In genomic region chr4:122876456-122876855, GRCh38 we compare ENCODE assay signal across 20 cellular contexts. TPM values are rescaled to one million over a fixed set of nuclear protein-coding genes. Genes with fewer than 3 reads are reported as not detected.
A peak's percentile ranks its signal among the peaks of the same experiment; 100 is the strongest.
DNase-seq lines count a peak whose midpoint lies in the region.
"Had no signal": no experiment of that assay in that cellular context is flagged by ENCODE, and none has a peak within 500 bp of the region (broad histone marks: within the 10 kb centered on the region; RNA-seq: fewer than 3 reads in every experiment).

No MANE protein-coding gene starts in this region.

- CTCF ChIA-PET in activated CD4-positive, alpha-beta T cell treated with anti-CD3 and anti-CD28 coated beads, Interleukin-2, amount 10 ng/mL, durations not matched to agents 7 days and 5 days (lab: Charles Lee), result no interaction called here

- H3K9me3 Mint-ChIP-seq in activated CD4-positive, alpha-beta T cell treated with anti-CD3 and anti-CD28 coated beads, Interleukin-2, amount 10 ng/mL, durations not matched to agents 7 days and 5 days, result peaks cover 13% of the 10 kb centered on the region

- H3K9me3 ChIP-seq in SJSA1 (replicated peaks), result no peaks in the 10 kb centered on the region
- H3K9me3 ChIP-seq in skeletal muscle satellite cell (replicated peaks; ENCODE audit: low read length), result no peaks in the 10 kb centered on the region

- peaks cover 6% of the 10 kb centered on the region for H3K36me3 Mint-ChIP-seq in activated CD4-positive, alpha-beta T cell treated with anti-CD3 and anti-CD28 coated beads, Interleukin-2, amount 10 ng/mL, durations not matched to agents 7 days and 5 days (ENCODE audit: low read depth)

- H3K27ac ChIP-seq in SJSA1, result 0 out of 2 replicates have a peak overlapping the region, but pooled peaks have one; percentile 12

- no peaks in the 10 kb centered on the region for H3K4me1 Mint-ChIP-seq in activated CD4-positive, alpha-beta T cell treated with anti-CD3 and anti-CD28 coated beads, Interleukin-2, amount 10 ng/mL, durations not matched to agents 7 days and 5 days
- H3K4me1 Mint-ChIP-seq: B cell had no signal

- H3K27me3 ChIP-seq in SJSA1 (replicated peaks) (no peaks in the 10 kb centered on the region), skeletal muscle satellite cell (ENCODE audit: control insufficient read depth, insufficient read depth, low read length) (no peaks in the 10 kb centered on the region)

- peaks cover 33% of the 10 kb centered on the region for H3K4me1 ChIP-seq in SJSA1 (replicated peaks)
- H3K4me1 ChIP-seq in skeletal muscle satellite cell (ENCODE audit: control insufficient read depth, insufficient read depth, low read length), result peaks cover 47% of the 10 kb centered on the region

- no peak overlapping the region for H3K4me2 ChIP-seq in skeletal muscle satellite cell (ENCODE audit: low read length)

- peaks cover 15% of the 10 kb centered on the region for H3K27me3 Mint-ChIP-seq in activated CD4-positive, alpha-beta T cell treated with anti-CD3 and anti-CD28 coated beads, Interleukin-2, amount 10 ng/mL, durations not matched to agents 7 days and 5 days

- H3K4me3 ChIP-seq in SJSA1, result no peak overlapping the region
- no peak overlapping the region for H3K4me3 ChIP-seq in skeletal muscle satellite cell (ENCODE audit: low read length)

- H3K36me3 ChIP-seq in SJSA1 (peaks cover 56% of the 10 kb centered on the region), skeletal muscle satellite cell (ENCODE audit: insufficient read depth, low read length) (peaks cover 45% of the 10 kb centered on the region)

- DNase-seq in EH (ENCODE audit: low read depth), result peak; percentile 60
- DNase-seq in SJSA1 (ENCODE audit: low read depth in 1 of 2, low spot score in 2 of 2), result no peak
- peak; percentile 45 for DNase-seq in fibroblast of peridontal ligament (ENCODE audit: extremely low read depth)
- DNase-seq in GOT3 (lab: John Stamatoyannopoulos, UW), result no peak
- no peak for DNase-seq in activated CD4-positive, alpha-beta T cell treated with anti-CD3 and anti-CD28 coated beads, Interleukin-2, amount 10 ng/mL, durations not matched to agents 7 days and 5 days
- no peak for DNase-seq in NCI-H2227 treated with DMSO at 0.1 percent for 48 hours (lab: John Stamatoyannopoulos, UW)
- no peak for DNase-seq in activated CD4-positive, alpha-beta T cell treated with anti-CD3 and anti-CD28 coated beads for 48 hours
- DNase-seq: ACHN, KG1, MV-4-11, NCI-H1417, NCI-H187, NCI-H2107, NCI-H510A treated with DMSO at 0.1 percent for 48 hours, NCI-H774, OCI-M1, RPMI8226, SHP77 treated with DMSO at 0.1 percent for 48 hours had no signal

- no peak overlapping the region for H3K27ac Mint-ChIP-seq in activated CD4-positive, alpha-beta T cell treated with anti-CD3 and anti-CD28 coated beads, Interleukin-2, amount 10 ng/mL, durations not matched to agents 7 days and 5 days
- H3K27ac Mint-ChIP-seq: B cell had no signal

- H3K4me3 Mint-ChIP-seq in activated CD4-positive, alpha-beta T cell treated with anti-CD3 and anti-CD28 coated beads, Interleukin-2, amount 10 ng/mL, durations not matched to agents 7 days and 5 days, result no peak overlapping the region
- H3K4me3 Mint-ChIP-seq: B cell had no signal

- POLR2A ChIA-PET in activated CD4-positive, alpha-beta T cell treated with anti-CD3 and anti-CD28 coated beads, Interleukin-2, amount 10 ng/mL, durations not matched to agents 7 days and 5 days (lab: Charles Lee), result no interaction called here

- peak overlapping the region; percentile 4 for H3K9ac ChIP-seq in skeletal muscle satellite cell (ENCODE audit: low read depth, low read length)

RNA-seq across cellular contexts. Expression of gene NUDT6, which starts 45.9 kb away (rescaled TPM):
- total RNA-seq in SJSA1 (2014; rRNA removed; shearing (Covaris generic)), result 11.1 and 13.7 TPM in 2 replicates
- 9.2 and 12.7 TPM in 2 replicates for total RNA-seq in skeletal muscle satellite cell (2012; rRNA removed)
- total RNA-seq in activated CD4-positive, alpha-beta T cell treated with anti-CD3 and anti-CD28 coated beads, Interleukin-2, amount 10 ng/mL, durations not matched to agents 7 days and 5 days, result 10 to 100 TPM; 10.4 to 11.8 TPM

RNA-seq across cellular contexts. Expression of gene FGF2, which starts 49.8 kb away (rescaled TPM):
- 34.9 and 42.9 TPM in 2 replicates for total RNA-seq in SJSA1 (2014; rRNA removed; shearing (Covaris generic))
- 26.9 and 53.0 TPM in 2 replicates for total RNA-seq in skeletal muscle satellite cell (2012; rRNA removed)
- under 1 TPM in 1 of 2 experiments, not detected in 1; 0.02 TPM for total RNA-seq in activated CD4-positive, alpha-beta T cell treated with anti-CD3 and anti-CD28 coated beads, Interleukin-2, amount 10 ng/mL, durations not matched to agents 7 days and 5 days
- total RNA-seq: B cell had no signal

Comparison
In these comparisons a context has a peak if more than half of its experiments do, and no peak if none do; other contexts are left out.
1. DNase-seq: peak in EH (single experiment) and fibroblast of peridontal ligament (single experiment); none in SJSA1 (0 of 2), GOT3 (single experiment), activated CD4-positive, alpha-beta T cell treated with anti-CD3 and anti-CD28 coated beads, Interleukin-2, amount 10 ng/mL, durations not matched to agents 7 days and 5 days (single experiment), NCI-H2227 treated with DMSO at 0.1 percent for 48 hours (single experiment) and activated CD4-positive, alpha-beta T cell treated with anti-CD3 and anti-CD28 coated beads for 48 hours (single experiment).
2. RNA of gene FGF2, which starts 49.8 kb away (total RNA-seq): 34.9 to 42.9 TPM in SJSA1; 0.02 TPM in activated CD4-positive, alpha-beta T cell treated with anti-CD3 and anti-CD28 coated beads, Interleukin-2, amount 10 ng/mL, durations not matched to agents 7 days and 5 days; every median in the first group is over 10 times any median in the second.